ENCODE assay signal across 25 cellular contexts in the genomic region with DNA sequence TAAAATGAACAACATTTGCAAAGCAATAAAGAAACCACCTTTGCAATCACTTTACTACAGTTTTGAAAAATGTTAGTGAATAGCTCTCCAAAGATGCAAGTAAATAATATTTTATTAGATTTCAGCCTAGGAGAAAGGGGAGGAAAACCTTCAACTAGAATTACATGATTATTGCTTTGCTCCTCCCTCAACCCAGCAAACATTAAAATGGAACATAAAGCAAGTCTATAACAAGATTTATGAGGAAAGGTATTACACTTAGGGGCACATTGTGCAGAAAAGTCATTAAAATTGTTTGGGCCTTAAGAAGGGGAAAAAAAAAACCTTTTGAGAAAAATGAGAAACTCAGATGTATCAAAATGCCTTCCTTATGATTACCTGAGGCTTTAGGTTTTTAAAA.
A peak's percentile ranks its signal among the peaks of the same experiment; 100 is the strongest.
DNase-seq lines count a peak whose midpoint lies in the region; ATAC-seq and TF ChIP-seq lines count a peak whose summit lies in the region.
"Had no signal": no experiment of that assay in that cellular context is flagged by ENCODE, and none has a peak within 500 bp of the region (broad histone marks: within the 10 kb centered on the region; RNA-seq: fewer than 3 reads in every experiment).

No MANE protein-coding gene starts in this region.

- H3K9me3 ChIP-seq in PC-9 (ENCODE audit: insufficient read depth, low read depth) (no peaks in the 10 kb centered on the region), iPS-18a (ENCODE audit: control insufficient read depth, low read depth, low read length) (no peaks in the 10 kb centered on the region)
- H3K9me3 ChIP-seq: HAP-1, MG63, stomach had no signal

- H3K4me1 Mint-ChIP-seq in GM23338 = peaks cover 83% of the 10 kb centered on the region
- peaks cover 90% of the 10 kb centered on the region for H3K4me1 Mint-ChIP-seq in osteocyte (ENCODE audit: unreplicated experiment)
- H3K4me1 Mint-ChIP-seq in stimulated activated effector memory CD8-positive, alpha-beta T cell treated with anti-CD3 and anti-CD28 coated beads, Interleukin-12 subunit alpha, Interleukin-12 subunit beta, amount 100 ng/mL, for 72 hours = no peaks in the 10 kb centered on the region
- H3K4me1 Mint-ChIP-seq: memory B cell had no signal

- 0 out of 3 replicates have a peak overlapping the region, but pooled peaks have one; percentile 8 for H3K4me3 Mint-ChIP-seq in GM23338
- no peak overlapping the region for H3K4me3 Mint-ChIP-seq in osteocyte (ENCODE audit: unreplicated experiment)
- no peak overlapping the region for H3K4me3 Mint-ChIP-seq in stimulated activated effector memory CD8-positive, alpha-beta T cell treated with anti-CD3 and anti-CD28 coated beads, Interleukin-12 subunit alpha, Interleukin-12 subunit beta, amount 100 ng/mL, for 72 hours
- H3K4me3 Mint-ChIP-seq: memory B cell had no signal

- H3K4me3 ChIP-seq in GM23338 = no peak overlapping the region
- no peak overlapping the region for H3K4me3 ChIP-seq in PC-9
- no peak overlapping the region for H3K4me3 ChIP-seq in iPS-18a (ENCODE audit: low read length)
- H3K4me3 ChIP-seq: cardiac muscle cell, HAP-1, MG63, stomach had no signal

- BruUV-seq in PC-9 (replicated peaks; lab: Mats Ljungman, UMichigan) = no TSS peak

- H3K27ac Mint-ChIP-seq in GM23338 = peak overlapping the region; percentile 97
- peak overlapping the region; percentile 94 for H3K27ac Mint-ChIP-seq in osteocyte (ENCODE audit: unreplicated experiment)
- no peak overlapping the region for H3K27ac Mint-ChIP-seq in stimulated activated effector memory CD8-positive, alpha-beta T cell treated with anti-CD3 and anti-CD28 coated beads, Interleukin-12 subunit alpha, Interleukin-12 subunit beta, amount 100 ng/mL, for 72 hours
- H3K27ac Mint-ChIP-seq: memory B cell had no signal

- intact Hi-C loops in PC-9 (cut with micrococcal nuclease; ENCODE audit: unreplicated experiment) = no loop called here

- no peaks in the 10 kb centered on the region for H3K9me2 ChIP-seq in GM23338 (ENCODE audit: insufficient read depth)
- no peaks in the 10 kb centered on the region for H3K9me2 ChIP-seq in PC-9 (ENCODE audit: insufficient read depth)

- H3F3A ChIP-seq in GM23338 (replicated peaks; ENCODE audit: low read depth) (0 out of 2 replicates have a peak, but pooled peaks cover 5% of the 10 kb centered on the region), PC-9 (ENCODE audit: insufficient read depth, low read depth) (peaks cover 73% of the 10 kb centered on the region)

- H3K4me2 ChIP-seq in GM23338 = peak overlapping the region; percentile 39
- no peak overlapping the region for H3K4me2 ChIP-seq in PC-9

- H3K27me3 Mint-ChIP-seq in GM23338 (ENCODE audit: insufficient read depth, low read depth, poor library complexity) = peaks cover 5% of the 10 kb centered on the region
- no peaks in the 10 kb centered on the region for H3K27me3 Mint-ChIP-seq in osteocyte (ENCODE audit: unreplicated experiment)
- H3K27me3 Mint-ChIP-seq: type B pancreatic cell had no signal

- ATAC-seq in GM23338 = no peak
- ATAC-seq in esophagus mucosa = no peak
- ATAC-seq in stimulated activated effector memory CD8-positive, alpha-beta T cell treated with anti-CD3 and anti-CD28 coated beads, Interleukin-12 subunit alpha, Interleukin-12 subunit beta, amount 100 ng/mL, for 72 hours = no peak

- H3K27me3 ChIP-seq in GM23338 (ENCODE audit: insufficient read depth) (no peaks in the 10 kb centered on the region), PC-9 (ENCODE audit: insufficient read depth, low read depth) (no peaks in the 10 kb centered on the region), iPS-18a (ENCODE audit: control insufficient read depth, insufficient read depth, low read length) (no peaks in the 10 kb centered on the region)
- H3K27me3 ChIP-seq: cardiac muscle cell, MG63, stomach had no signal

- peak overlapping the region; percentile 97 for H3K27ac ChIP-seq in GM23338 (ENCODE audit: low read depth)
- H3K27ac ChIP-seq in PC-9 = 0 out of 2 replicates have a peak overlapping the region, but pooled peaks have one; percentile 13
- H3K27ac ChIP-seq in iPS-18a (ENCODE audit: low read length) = peak overlapping the region; percentile 74
- H3K27ac ChIP-seq: cardiac muscle cell had no signal

- H3K79me2 ChIP-seq in GM23338 (replicated peaks; ENCODE audit: insufficient read depth) (0 out of 2 replicates have a peak, but pooled peaks cover under 1% of the 10 kb centered on the region), PC-9 (ENCODE audit: low read depth) (peaks cover 100% of the 10 kb centered on the region)

- H3K4me1 ChIP-seq in GM23338 (ENCODE audit: insufficient read depth) = peaks cover 58% of the 10 kb centered on the region
- peaks cover 30% of the 10 kb centered on the region for H3K4me1 ChIP-seq in PC-9 (replicated peaks; ENCODE audit: insufficient read depth)
- H3K4me1 ChIP-seq in iPS-18a (ENCODE audit: control insufficient read depth, low read depth, low read length) = peaks cover 80% of the 10 kb centered on the region

- H3K9ac ChIP-seq in iPS-18a (ENCODE audit: low read length) = peak overlapping the region; percentile 60

- H4K20me1 ChIP-seq in GM23338 (replicated peaks; ENCODE audit: insufficient read depth) (no peaks in the 10 kb centered on the region), PC-9 (ENCODE audit: insufficient read depth) (peaks cover 38% of the 10 kb centered on the region)

- no peaks in the 10 kb centered on the region for H3K36me3 ChIP-seq in GM23338 (ENCODE audit: insufficient read depth)
- peaks cover 8% of the 10 kb centered on the region; the same call in 1 of the 2 replicates for H3K36me3 ChIP-seq in PC-9 (ENCODE audit: low read depth)
- H3K36me3 ChIP-seq in iPS-18a (ENCODE audit: control insufficient read depth, low read depth, low read length) = no peaks in the 10 kb centered on the region
- H3K36me3 ChIP-seq: cardiac muscle cell, HAP-1, MG63, stomach had no signal

- no peak for TF ChIP-seq CTCF in GM23338 (conservative IDR thresholded peaks at IDR 0.05; ENCODE audit: low read depth in 2 of 2)
- no peak for TF ChIP-seq CTCF in PC-9 (conservative IDR thresholded peaks at IDR 0.05)
- no peak for TF ChIP-seq CTCF in osteocyte (IDR thresholded peaks at IDR 0.05)

- CTCF ChIA-PET in PC-9 (lab: Charles Lee) = no interaction called here

- H3K36me3 Mint-ChIP-seq in GM23338 (ENCODE audit: low read depth) = no peaks in the 10 kb centered on the region
- H3K36me3 Mint-ChIP-seq in osteocyte (ENCODE audit: unreplicated experiment) = peaks cover 9% of the 10 kb centered on the region
- H3K36me3 Mint-ChIP-seq in stimulated activated effector memory CD8-positive, alpha-beta T cell treated with anti-CD3 and anti-CD28 coated beads, Interleukin-12 subunit alpha, Interleukin-12 subunit beta, amount 100 ng/mL, for 72 hours = no peaks in the 10 kb centered on the region

- POLR2A ChIA-PET in PC-9 (lab: Charles Lee; ENCODE audit: unreplicated experiment) = no interaction called here

- DNase-seq in GM23338 (ENCODE audit: low spot score) (no peak), PC-9 (no peak), osteocyte (ENCODE audit: extremely low spot score, unreplicated experiment) (no peak), dermis blood vessel endothelial cell (no peak)
- DNase-seq in activated CD4-positive, alpha-beta T cell treated with anti-CD3 and anti-CD28 coated beads, Interleukin-2, amount 50 U/mL, for 48 hours = no peak
- no peak for DNase-seq in stimulated activated effector memory CD8-positive, alpha-beta T cell treated with anti-CD3 and anti-CD28 coated beads, Interleukin-12 subunit alpha, Interleukin-12 subunit beta, amount 100 ng/mL, for 72 hours (ENCODE audit: low spot score in 2 of 2)
- DNase-seq: activated CD4-positive, alpha-beta T cell treated with anti-CD3 and anti-CD28 coated beads, Interleukin-2, amount 50 U/mL, for 4 hours; activated gamma-delta T cell treated with Interleukin-2 at 50 U/mL for 16 hours; activated T-cell treated with anti-CD3 and anti-CD28 coated beads for 4 hours; AML-193; DMS79; erythroblast; foreskin melanocyte; MG63; NCI-H1436; NCI-H526; SHP77 treated with DMSO at 0.1 percent for 48 hours; stimulated activated CD4-positive, alpha-beta T cell treated with anti-CD3 and anti-CD28 coated beads, Interleukin-4, amount 100 ng/mL, for 4 hours; stomach had no signal

- H2AFZ ChIP-seq in GM23338 (no peak overlapping the region), PC-9 (no peak overlapping the region)

- H3K9me3 Mint-ChIP-seq in GM23338 = no peaks in the 10 kb centered on the region
- no peaks in the 10 kb centered on the region for H3K9me3 Mint-ChIP-seq in osteocyte (ENCODE audit: unreplicated experiment)
- no peaks in the 10 kb centered on the region for H3K9me3 Mint-ChIP-seq in stimulated activated effector memory CD8-positive, alpha-beta T cell treated with anti-CD3 and anti-CD28 coated beads, Interleukin-12 subunit alpha, Interleukin-12 subunit beta, amount 100 ng/mL, for 72 hours
- H3K9me3 Mint-ChIP-seq: type B pancreatic cell had no signal

TF ChIP-seq in GM23338, 12 proteins besides CTCF, POLR2A, EP300 and RAD21:
- no peak for TF ChIP-seq ETS1 (IDR thresholded peaks at IDR 0.05)
- no peak for TF ChIP-seq STAT1 (IDR thresholded peaks at IDR 0.05; ENCODE audit: unreplicated experiment)

Comparison
In these comparisons a context has a peak if more than half of its experiments do, and no peak if none do; other contexts are left out.
1. H3K27ac ChIP-seq: peak in every context shown above with its lines; median percentile 97 in GM23338; 74 in iPS-18a; 13 in PC-9.